ENCODE assay signal across 8 cellular contexts in the genomic region with DNA sequence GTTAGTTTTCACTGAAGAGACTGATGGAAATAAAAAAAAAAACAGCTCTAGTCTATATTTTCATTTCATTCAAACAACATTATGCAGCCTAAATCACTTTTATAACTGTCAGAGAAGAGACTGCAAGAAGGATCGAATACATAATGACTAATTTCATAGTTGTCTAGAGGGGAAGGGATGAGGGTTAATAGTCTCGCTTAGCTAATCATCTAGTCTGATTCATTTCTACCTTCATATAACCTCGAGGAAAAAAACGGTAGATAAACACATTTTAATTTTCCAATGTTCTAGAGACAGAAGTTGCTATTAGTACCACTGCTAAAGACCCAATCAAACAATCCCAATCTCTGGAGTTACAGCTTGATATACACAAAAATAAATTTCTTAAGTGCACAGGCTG. TPM values are rescaled to one million over a fixed set of nuclear protein-coding genes. Genes with fewer than 3 reads are reported as not detected.
A peak's percentile ranks its signal among the peaks of the same experiment; 100 is the strongest.
DNase-seq lines count a peak whose midpoint lies in the region; ATAC-seq and TF ChIP-seq lines count a peak whose summit lies in the region.

No MANE protein-coding gene starts in this region.

- H3K27ac ChIP-seq in dorsolateral prefrontal cortex (peak overlapping the region in 12 of 59 donors; percentile 2 to 47 (median 17)), parathyroid adenoma (no peak overlapping the region)

- H3K27me3 ChIP-seq in NT2/D1 (ENCODE audit: insufficient read depth, insufficient read length) (no peaks in the 10 kb centered on the region), dorsolateral prefrontal cortex (no peaks in the 10 kb centered on the region), parathyroid adenoma (ENCODE audit: control insufficient read depth, insufficient read depth, low read length) (no peaks in the 10 kb centered on the region)

- TF ChIP-seq CTCF in dorsolateral prefrontal cortex (IDR thresholded peaks at IDR 0.05 in 54 of 56, conservative IDR thresholded peaks at IDR 0.05 in 2 of 56; ENCODE audit: low read depth in 1 of 56, partially characterized antibody in 56 of 56) (no peak), parathyroid adenoma (IDR thresholded peaks at IDR 0.05) (no peak)

- H3K4me3 ChIP-seq in GM08714 (ENCODE audit: low read length) = peak overlapping the region; percentile 97; the same call in 1 of the 2 replicates
- peak overlapping the region; percentile 100 for H3K4me3 ChIP-seq in NT2/D1 (ENCODE audit: insufficient read length, low read depth)
- peak overlapping the region in 50 of 59 donors; percentile 8 to 99 (median 87) for H3K4me3 ChIP-seq in dorsolateral prefrontal cortex
- H3K4me3 ChIP-seq in parathyroid adenoma (ENCODE audit: low read depth, low read length) = peak overlapping the region; percentile 15

- peaks cover 33% of the 10 kb centered on the region for H3K79me2 ChIP-seq in parathyroid adenoma

- H3K9ac ChIP-seq in NT2/D1 (ENCODE audit: insufficient read length, low read depth) (no peak overlapping the region), parathyroid adenoma (no peak overlapping the region)

- DNase-seq in NT2/D1 (ENCODE audit: low read depth, low spot score) (no peak), dorsolateral prefrontal cortex (no peak), cerebellar cortex (ENCODE audit: low spot score) (no peak), COLO829 (ENCODE audit: low spot score) (no peak)

- H3K4me2 ChIP-seq in parathyroid adenoma (ENCODE audit: low read length) = peak overlapping the region; percentile 46

- H3K4me1 ChIP-seq in NT2/D1 (ENCODE audit: insufficient read depth, insufficient read length) (no peaks in the 10 kb centered on the region), parathyroid adenoma (peaks cover 4% of the 10 kb centered on the region)

- H2AFZ ChIP-seq in parathyroid adenoma = no peak overlapping the region

- ATAC-seq in GM21381 (IDR thresholded peaks at IDR 0.05; ENCODE audit: unreplicated experiment) (no peak), GM19467 (IDR thresholded peaks at IDR 0.05; ENCODE audit: unreplicated experiment) (no peak)

- H3K9me3 ChIP-seq in NT2/D1 (ENCODE audit: insufficient read depth, low read length) (no peaks in the 10 kb centered on the region), parathyroid adenoma (ENCODE audit: control insufficient read depth, low read length) (no peaks in the 10 kb centered on the region)

- intact Hi-C loops in dorsolateral prefrontal cortex (cut with DNase I) = loop anchor here (5.0 to 10.0 kb wide), 2 partner anchors 137 to 201 kb away; a partner anchor contains a TSS

- H3K36me3 ChIP-seq in NT2/D1 (ENCODE audit: insufficient read depth, insufficient read length, low read length) (peaks cover 69% of the 10 kb centered on the region), parathyroid adenoma (ENCODE audit: control insufficient read depth, insufficient read depth, low read length) (no peaks in the 10 kb centered on the region)

RNA-seq across cellular contexts. Expression of a gene that starts 3.5 kb away (rescaled TPM):
- 100 to 1,000 TPM in 119 of 120 experiments, 10 to 100 TPM in 1; 83.6 to 178 (median 133) TPM for total RNA-seq in dorsolateral prefrontal cortex

RNA-seq across cellular contexts. Expression of a gene that starts 29.4 kb away (rescaled TPM):
- total RNA-seq in dorsolateral prefrontal cortex = 100 to 1,000 TPM in 14 of 120 experiments, 10 to 100 TPM in 106; 41.3 to 218 (median 75.1) TPM

Comparison
In these comparisons a context has a peak if more than half of its experiments do, and no peak if none do; other contexts are left out.
1. H3K4me3 ChIP-seq: peak in every context shown above with its lines; median percentile 100 in NT2/D1; 97 in GM08714; 87 in dorsolateral prefrontal cortex; 15 in parathyroid adenoma.